In the genomic region with DNA sequence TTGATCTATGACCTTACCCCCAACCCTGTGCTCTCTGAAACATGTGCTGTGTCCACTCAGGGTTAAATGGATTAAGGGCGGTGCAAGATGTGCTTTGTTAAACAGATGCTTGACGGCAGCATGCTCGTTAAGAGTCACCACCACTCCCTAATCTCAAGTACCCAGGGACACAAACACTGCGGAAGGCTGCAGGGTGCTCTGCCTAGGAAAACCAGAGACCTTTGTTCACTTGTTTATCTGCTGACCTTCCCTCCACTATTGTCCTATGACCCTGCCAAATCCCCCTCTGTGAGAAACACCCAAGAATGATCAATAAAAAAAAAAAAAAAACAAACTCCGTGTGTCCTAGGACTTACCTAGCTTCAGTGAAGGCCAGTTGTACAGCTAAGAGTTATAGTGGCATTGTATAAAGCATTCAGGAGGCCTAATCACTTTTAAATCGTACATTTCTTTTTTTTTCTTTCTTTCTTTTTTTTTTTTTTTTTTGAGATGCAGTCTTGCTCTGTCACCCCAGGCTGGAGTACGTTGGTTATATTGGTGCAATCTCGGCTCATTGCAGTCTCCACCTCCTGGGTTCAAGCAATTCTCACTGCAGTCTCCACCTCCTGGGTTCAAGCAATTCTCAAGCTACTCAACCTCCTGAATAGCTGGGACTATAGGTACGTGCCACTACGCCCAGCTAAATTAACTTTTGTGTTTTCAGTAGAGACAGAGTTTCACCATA, we compare ENCODE assay signal across 9 cellular contexts. TPM values are rescaled to one million over a fixed set of nuclear protein-coding genes. Genes with fewer than 3 reads are reported as not detected.
"Had no signal": no experiment of that assay in that cellular context is flagged by ENCODE, and none has a peak within 500 bp of the region (broad histone marks: within the 10 kb centered on the region; RNA-seq: fewer than 3 reads in every experiment).

No MANE protein-coding gene starts in this region.

RNA-seq across cellular contexts. Expression of gene B4GALNT2, which starts 6.2 kb away (rescaled TPM):
- total RNA-seq: gastroesophageal sphincter; mesenteric fat pad; natural killer cell treated with Interleukin-12 subunit alpha and Interleukin-12 subunit beta and Interleukin-15 and Interleukin-18, amount 100 ng/mL, for 72 hours; neural crest cell; omental fat pad; pulmonary artery endothelial cell had no signal
- polyA plus RNA-seq: heart right ventricle, immature natural killer cell, pancreas had no signal
